8 cellular contexts compared by ENCODE assay signal in genomic region chr10:121926669-121927360, GRCh38. TPM values are rescaled to one million over a fixed set of nuclear protein-coding genes. Genes with fewer than 3 reads are reported as not detected.
DNase-seq lines count a peak whose midpoint lies in the region; ATAC-seq and TF ChIP-seq lines count a peak whose summit lies in the region.

No MANE protein-coding gene starts in this region.

- no peaks in the 10 kb centered on the region for H3K9me3 Mint-ChIP-seq in activated naive CD4-positive, alpha-beta T cell treated with anti-CD3 and anti-CD28 coated beads, Interleukin-2, amount 10 ng/mL, durations not matched to agents 7 days and 5 days

- no peak overlapping the region for H2AK5ac ChIP-seq in mesendoderm (ENCODE audit: low read length)

- no peaks in the 10 kb centered on the region for H3K27me3 Mint-ChIP-seq in activated naive CD4-positive, alpha-beta T cell treated with anti-CD3 and anti-CD28 coated beads, Interleukin-2, amount 10 ng/mL, durations not matched to agents 7 days and 5 days

- peak overlapping the region; percentile 92 for H3K27ac Mint-ChIP-seq in activated naive CD4-positive, alpha-beta T cell treated with anti-CD3 and anti-CD28 coated beads, Interleukin-2, amount 10 ng/mL, durations not matched to agents 7 days and 5 days

- H3K18ac ChIP-seq in mesendoderm (ENCODE audit: low read length), result no peak overlapping the region

- H3K36me3 ChIP-seq in mesendoderm (ENCODE audit: control insufficient read depth, insufficient read depth, low read length), result no peaks in the 10 kb centered on the region
- no peaks in the 10 kb centered on the region for H3K36me3 ChIP-seq in urinary bladder (ENCODE audit: insufficient read depth)

- no peak for DNase-seq in activated naive CD4-positive, alpha-beta T cell treated with anti-CD3 and anti-CD28 coated beads, Interleukin-2, amount 10 ng/mL, durations not matched to agents 7 days and 5 days
- no peak for DNase-seq in activated naive CD4-positive, alpha-beta T cell treated with Interleukin-2 at 50 U/mL for 16 hours
- DNase-seq in OCI-M1 (lab: John Stamatoyannopoulos, UW) (peak; percentile 73), coronary artery (ENCODE audit: low spot score) (no peak), mesendoderm (no peak), T-helper 9 cell (no peak)

- peak overlapping the region; percentile 97 for H3K56ac ChIP-seq in mesendoderm (ENCODE audit: low read length)

- H3K4me2 ChIP-seq in mesendoderm (ENCODE audit: low read length), result peak overlapping the region; percentile 67

- H3K36me3 Mint-ChIP-seq in activated naive CD4-positive, alpha-beta T cell treated with anti-CD3 and anti-CD28 coated beads, Interleukin-2, amount 10 ng/mL, durations not matched to agents 7 days and 5 days, result peaks cover 11% of the 10 kb centered on the region

- H3K27me3 ChIP-seq in mesendoderm (ENCODE audit: insufficient read depth, low read length, poor library complexity), result no peaks in the 10 kb centered on the region

- H3K27ac ChIP-seq in coronary artery (peak overlapping the region; percentile 70 to 99), mesendoderm (ENCODE audit: low read depth, low read length) (peak overlapping the region; percentile 97), urinary bladder (ENCODE audit: low read depth) (peak overlapping the region; percentile 66)

- no peak overlapping the region for H2BK15ac ChIP-seq in mesendoderm (replicated peaks; ENCODE audit: low read depth)

- H3K4me3 Mint-ChIP-seq in activated naive CD4-positive, alpha-beta T cell treated with anti-CD3 and anti-CD28 coated beads, Interleukin-2, amount 10 ng/mL, durations not matched to agents 7 days and 5 days, result peak overlapping the region; percentile 79

- no peak overlapping the region for H2BK120ac ChIP-seq in mesendoderm (ENCODE audit: low read depth, low read length)

- peaks cover 5% of the 10 kb centered on the region for H3K79me1 ChIP-seq in mesendoderm (ENCODE audit: low read length)

- H3K9ac ChIP-seq in mesendoderm (ENCODE audit: low read length), result peak overlapping the region; percentile 93

- H2BK5ac ChIP-seq in mesendoderm (ENCODE audit: low read length), result no peak overlapping the region

- H3K4me1 ChIP-seq in mesendoderm (ENCODE audit: control insufficient read depth, low read depth, low read length) (no peaks in the 10 kb centered on the region), urinary bladder (ENCODE audit: insufficient read depth) (no peaks in the 10 kb centered on the region)

- peak overlapping the region; percentile 96 for H3K4me3 ChIP-seq in coronary artery
- H3K4me3 ChIP-seq in mesendoderm (ENCODE audit: low read length), result peak overlapping the region; percentile 92
- peak overlapping the region; percentile 88 for H3K4me3 ChIP-seq in urinary bladder (ENCODE audit: low read depth, low read length)

- H3K4me1 Mint-ChIP-seq in activated naive CD4-positive, alpha-beta T cell treated with anti-CD3 and anti-CD28 coated beads, Interleukin-2, amount 10 ng/mL, durations not matched to agents 7 days and 5 days, result peaks cover 31% of the 10 kb centered on the region

- H3K79me2 ChIP-seq in mesendoderm (ENCODE audit: control insufficient read depth, insufficient read depth, low read length), result peaks cover 17% of the 10 kb centered on the region

- no peak overlapping the region for H4K5ac ChIP-seq in mesendoderm (ENCODE audit: low read length)

- no peak for TF ChIP-seq CTCF in coronary artery (IDR thresholded peaks at IDR 0.05)

- CTCF ChIA-PET in activated naive CD4-positive, alpha-beta T cell treated with anti-CD3 and anti-CD28 coated beads, Interleukin-2, amount 10 ng/mL, durations not matched to agents 7 days and 5 days (lab: Charles Lee), result no interaction called here

- ATAC-seq in HG02588 (IDR thresholded peaks at IDR 0.05; ENCODE audit: unreplicated experiment), result peak; percentile 3

- H4K8ac ChIP-seq in mesendoderm (ENCODE audit: low read depth, low read length), result no peak overlapping the region

- no CpG with 5 or more reads among the region's 20 CpGs for WGBS in mesendoderm (ENCODE audit: extremely low coverage, insufficient coverage, low lambda C conversion rate)
- WGBS in urinary bladder, result 1% methylated on average over 20 of the region's 20 CpGs

- H3K4ac ChIP-seq in mesendoderm (ENCODE audit: low read depth, low read length), result no peak overlapping the region

- H3K23ac ChIP-seq in mesendoderm (ENCODE audit: low read length), result no peak overlapping the region

RNA-seq across cellular contexts. Expression of gene ATE1, which starts 1.0 kb away (rescaled TPM):
- polyA plus RNA-seq in mesendoderm (2013, experiment 1 of 2), result 14.5 TPM
- 14.4 TPM for polyA plus RNA-seq in mesendoderm (2013, experiment 2 of 2)
- total RNA-seq in urinary bladder, result 62.7 TPM
- 17.7 TPM for polyA plus RNA-seq in urinary bladder

RNA-seq across cellular contexts. Expression of gene NSMCE4A, which starts 48.2 kb away (rescaled TPM):
- polyA plus RNA-seq in mesendoderm (2013, experiment 1 of 2), result 69.2 TPM
- 75.6 TPM for polyA plus RNA-seq in mesendoderm (2013, experiment 2 of 2)
- total RNA-seq in urinary bladder, result 94.0 TPM
- 60.6 TPM for polyA plus RNA-seq in urinary bladder
